ENCODE assay signal across 8 cellular contexts in genomic region chr10:79982486-79982800, GRCh38. TPM values are rescaled to one million over a fixed set of nuclear protein-coding genes. Genes with fewer than 3 reads are reported as not detected.
DNase-seq lines count a peak whose midpoint lies in the region; ATAC-seq and TF ChIP-seq lines count a peak whose summit lies in the region.
"Had no signal": no experiment of that assay in that cellular context is flagged by ENCODE, and none has a peak within 500 bp of the region (broad histone marks: within the 10 kb centered on the region; RNA-seq: fewer than 3 reads in every experiment).

No MANE protein-coding gene starts in this region.

- no peak overlapping the region for H3K56ac ChIP-seq in H9 (ENCODE audit: insufficient read length, low read depth, low read length)

- no peak overlapping the region for H2BK15ac ChIP-seq in H9 (ENCODE audit: low read depth, low read length)

- no peaks in the 10 kb centered on the region for H3K36me3 Mint-ChIP-seq in H9 (ENCODE audit: insufficient read depth in 1 of 3, low read depth in 3 of 3)

- no peak overlapping the region for H4K91ac ChIP-seq in H9 (ENCODE audit: insufficient read length, low read depth, low read length)

- H2BK120ac ChIP-seq in H9 (ENCODE audit: low read depth, low read length, poor library complexity, severe bottlenecking): no peak overlapping the region

- H2AFZ ChIP-seq in H9 (ENCODE audit: low read length): no peak overlapping the region

- no peaks in the 10 kb centered on the region; a peak in 1 of 5 replicates for H3K9me3 Mint-ChIP-seq in H9
- H3K9me3 Mint-ChIP-seq: T-helper 1 cell treated with Interleukin-12 subunit alpha and Interleukin-12 subunit beta and Interleukin-4 antibody, amounts not matched to agents 30 μg/mL and 1 μg/mL, for 36 hours had no signal

- no peak overlapping the region for H3K27ac Mint-ChIP-seq in H9
- H3K27ac Mint-ChIP-seq: T-helper 1 cell treated with Interleukin-12 subunit alpha and Interleukin-12 subunit beta and Interleukin-4 antibody, amounts not matched to agents 30 μg/mL and 1 μg/mL, for 36 hours had no signal

- H2AK5ac ChIP-seq in H9 (ENCODE audit: insufficient read length, low read length): no peak overlapping the region

- no peak overlapping the region for H3K23ac ChIP-seq in H9 (ENCODE audit: insufficient read length, low read depth, low read length)

- H3K4ac ChIP-seq in H9 (ENCODE audit: low read depth, low read length): no peak overlapping the region

- H3K27ac ChIP-seq in H9 (ENCODE audit: insufficient read length, low read depth, low read length): no peak overlapping the region
- H3K27ac ChIP-seq in WERI-Rb-1: no peak overlapping the region; the same call in 1 of the 2 replicates
- H3K27ac ChIP-seq in iPS DF 6.9 (ENCODE audit: low read length): no peak overlapping the region

- H3K9me3 ChIP-seq in H9 (ENCODE audit: control insufficient read depth, low read depth, low read length) (no peaks in the 10 kb centered on the region), WERI-Rb-1 (ENCODE audit: severe bottlenecking) (no peaks in the 10 kb centered on the region), iPS DF 6.9 (ENCODE audit: control insufficient read depth, insufficient read depth, low read length) (no peaks in the 10 kb centered on the region), skeletal muscle satellite cell (replicated peaks; ENCODE audit: low read length) (no peaks in the 10 kb centered on the region)

- peak overlapping the region; percentile 60 for H3K4me3 ChIP-seq in WERI-Rb-1 (ENCODE audit: low read depth, low read length)
- peak overlapping the region; percentile 58; the same call in 1 of the 2 replicates for H3K4me3 ChIP-seq in iPS DF 6.9 (ENCODE audit: low read length)
- peak overlapping the region; percentile 83 for H3K4me3 ChIP-seq in skeletal muscle satellite cell (ENCODE audit: low read length)

- H3K79me1 ChIP-seq in H9 (ENCODE audit: insufficient read depth, low read depth, low read length, poor library complexity, severe bottlenecking): no peaks in the 10 kb centered on the region

- peak overlapping the region; percentile 48 to 68 for H3K4me3 Mint-ChIP-seq in H9

- no peak overlapping the region for H2BK20ac ChIP-seq in H9 (ENCODE audit: low read depth, low read length, poor library complexity, severe bottlenecking)

- no peak overlapping the region for H3K18ac ChIP-seq in H9 (ENCODE audit: insufficient read length, low read depth, low read length)

- H2BK5ac ChIP-seq in H9 (ENCODE audit: insufficient read length, low read length): no peak overlapping the region

- peaks cover 22 to 24% of the 10 kb centered on the region in 2 experiments for H3K4me1 Mint-ChIP-seq in H9

- H3K27me3 Mint-ChIP-seq in H9 (ENCODE audit: low read depth): peaks cover 69% of the 10 kb centered on the region

- DNase-seq in H9: no peak
- DNase-seq in WERI-Rb-1: no peak
- no peak for DNase-seq in iPS DF 6.9 (ENCODE audit: low read depth, low spot score)
- no peak for DNase-seq in NCI-H526 treated with DMSO at 0.1 percent for 48 hours (lab: John Stamatoyannopoulos, UW)
- no peak for DNase-seq in SK-N-DZ (ENCODE audit: low spot score)

- no CpG with 5 or more reads among the region's 11 CpGs for WGBS in H9 (ENCODE audit: extremely low coverage, insufficient read length, low lambda C conversion rate)
- no CpG with 5 or more reads among the region's 11 CpGs for WGBS in iPS DF 6.9 (ENCODE audit: insufficient coverage, insufficient read length)

- H3K79me2 ChIP-seq in H9 (ENCODE audit: insufficient read depth, low read length): no peaks in the 10 kb centered on the region

- H3K4me2 ChIP-seq in H9 (ENCODE audit: insufficient read depth, insufficient read length, low read length) (peak overlapping the region; percentile 20), skeletal muscle satellite cell (ENCODE audit: low read length) (peak overlapping the region; percentile 98)

- TF ChIP-seq CTCF in H9 (conservative IDR thresholded peaks at IDR 0.05): no peak
- TF ChIP-seq CTCF in WERI-Rb-1 (IDR thresholded peaks at IDR 0.05; ENCODE audit: low read depth, low read length): no peak

- no peak overlapping the region for H3K14ac ChIP-seq in H9 (ENCODE audit: insufficient read depth, low read length)

- no peak overlapping the region for H4K5ac ChIP-seq in H9 (ENCODE audit: insufficient read length, low read depth, low read length)

- H3K9ac ChIP-seq in H9 (ENCODE audit: extremely low read depth, insufficient read length, low read length): no peak overlapping the region
- H3K9ac ChIP-seq in skeletal muscle satellite cell (ENCODE audit: low read depth, low read length): no peak overlapping the region

- H4K20me1 ChIP-seq in H9 (ENCODE audit: control insufficient read depth, insufficient read depth, insufficient read length): no peaks in the 10 kb centered on the region

- no peak overlapping the region for H4K8ac ChIP-seq in H9 (replicated peaks; ENCODE audit: insufficient read length, low read depth, low read length)

- H3K36me3 ChIP-seq in WERI-Rb-1 (no peaks in the 10 kb centered on the region), iPS DF 6.9 (ENCODE audit: control insufficient read depth, insufficient read depth, low read length) (no peaks in the 10 kb centered on the region), skeletal muscle satellite cell (ENCODE audit: insufficient read depth, low read length) (no peaks in the 10 kb centered on the region)

- no peak for ATAC-seq in HG02840 (IDR thresholded peaks at IDR 0.05; ENCODE audit: low FRiP score, unreplicated experiment)

- H3K4me1 ChIP-seq in H9 (ENCODE audit: insufficient read depth, low read length) (peaks cover 2% of the 10 kb centered on the region; the same call in 1 of the 2 replicates), iPS DF 6.9 (ENCODE audit: control insufficient read depth, insufficient read depth, low read length) (peaks cover 4% of the 10 kb centered on the region; the same call in 1 of the 2 replicates), skeletal muscle satellite cell (ENCODE audit: control insufficient read depth, insufficient read depth, low read length) (peaks cover 3% of the 10 kb centered on the region)

- H3K27me3 ChIP-seq in H9 (ENCODE audit: insufficient read depth, low read length) (peaks cover 2% of the 10 kb centered on the region; the same call in 1 of the 2 replicates), WERI-Rb-1 (ENCODE audit: insufficient read depth, low read depth, severe bottlenecking) (no peaks in the 10 kb centered on the region), iPS DF 6.9 (ENCODE audit: control insufficient read depth, insufficient read depth, low read length) (peaks cover 1% of the 10 kb centered on the region; the same call in 1 of the 2 replicates), skeletal muscle satellite cell (ENCODE audit: control insufficient read depth, insufficient read depth, low read length) (peaks cover 43% of the 10 kb centered on the region)

- H2BK12ac ChIP-seq in H9 (ENCODE audit: insufficient read length, low read depth, low read length): no peak overlapping the region

- H3K23me2 ChIP-seq in H9 (ENCODE audit: insufficient read length, low read depth, low read length, poor library complexity, severe bottlenecking): peaks cover 6% of the 10 kb centered on the region

- H3T11ph ChIP-seq in H9 (ENCODE audit: low read length): no peak overlapping the region

RNA-seq across cellular contexts. Expression of gene SFTPD, which starts 33.5 kb away (rescaled TPM):
- total RNA-seq in H9 (2021): 0.18 and 0.24 TPM in 2 replicates
- total RNA-seq in skeletal muscle satellite cell (2012; rRNA removed): not detected in 2 replicates
- not detected in 2 replicates for polyA plus RNA-seq in SK-N-DZ (2014; cell fraction: cytosol; rRNA removed)
- not detected in 2 replicates for polyA plus RNA-seq in SK-N-DZ (2014; cell fraction: nucleus; rRNA removed)
